In the genomic region with DNA sequence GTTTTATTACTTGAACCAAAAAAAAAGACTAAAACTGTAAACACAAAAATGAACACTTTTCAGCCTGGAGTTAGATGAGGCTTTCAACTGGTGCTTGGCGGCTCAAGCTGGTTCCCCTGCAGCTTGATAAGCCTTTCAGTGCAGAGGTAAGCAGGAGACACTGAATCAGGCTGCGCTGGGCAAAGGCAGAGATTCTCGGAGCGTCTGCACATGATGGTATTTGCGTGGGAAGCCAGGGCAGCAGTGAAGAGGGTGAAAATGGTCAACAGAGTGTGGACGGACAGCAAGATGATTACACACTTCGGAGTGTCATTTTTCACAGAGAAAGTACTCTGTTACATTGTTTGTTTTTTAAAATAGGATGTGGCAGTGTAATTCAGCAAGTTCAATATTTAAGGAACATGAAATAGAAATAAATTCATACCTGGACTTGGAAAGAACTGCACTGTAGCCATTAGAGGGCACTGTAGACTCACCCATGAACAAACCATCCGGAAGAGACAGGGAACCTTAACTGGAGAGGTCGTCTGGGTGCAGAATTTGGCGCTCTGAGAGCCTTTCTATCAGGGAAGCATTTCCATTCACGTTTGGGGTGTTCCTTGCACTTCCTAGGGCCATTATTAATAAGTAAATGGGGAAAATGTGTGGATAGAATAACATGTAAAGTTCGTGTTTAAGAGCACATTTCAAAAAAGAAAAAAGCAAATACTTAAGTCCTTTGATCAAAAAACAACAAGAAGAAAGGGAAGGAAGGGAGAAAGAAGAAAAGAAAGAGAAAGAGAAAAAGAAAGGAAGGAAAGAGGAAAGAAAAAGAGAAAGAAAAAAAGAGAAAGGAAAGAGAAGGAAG, we compare ENCODE assay signal across 7 cellular contexts.
DNase-seq lines count a peak whose midpoint lies in the region; ATAC-seq and TF ChIP-seq lines count a peak whose summit lies in the region.

No MANE protein-coding gene starts in this region.

- H3K27me3 ChIP-seq in GM23248 (replicated peaks; ENCODE audit: insufficient read depth) (0 out of 2 replicates have a peak, but pooled peaks cover 1% of the 10 kb centered on the region), right lobe of liver (no peaks in the 10 kb centered on the region), vagina (no peaks in the 10 kb centered on the region)

- DNase-seq in ELF-1 (ENCODE audit: low read depth, low spot score) (peak; percentile 22), GM23248 (peak; percentile 67), NCI-H1048 (lab: John Stamatoyannopoulos, UW) (peak; percentile 56), SK-N-MC (ENCODE audit: low read depth, low spot score) (peak; percentile 24), cerebellum (ENCODE audit: low spot score) (peak; percentile 66), right lobe of liver (no peak), vagina (ENCODE audit: extremely low spot score in 2 of 2) (no peak)

- H3K9me2 ChIP-seq in GM23248 (ENCODE audit: insufficient read depth), result no peaks in the 10 kb centered on the region

- H3K9ac ChIP-seq in GM23248 (no peak overlapping the region), SK-N-MC (ENCODE audit: insufficient read length) (peak overlapping the region; percentile 15)

- peak; percentile 40 to 56 (median 48) for ATAC-seq in right lobe of liver

- H3K27ac ChIP-seq in GM23248 (no peak overlapping the region), SK-N-MC (no peak overlapping the region), right lobe of liver (no peak overlapping the region), vagina (no peak overlapping the region)

- 0 out of 2 replicates have a peak, but pooled peaks cover 14% of the 10 kb centered on the region for H3K36me3 ChIP-seq in GM23248 (ENCODE audit: low read depth)
- peaks cover 6% of the 10 kb centered on the region for H3K36me3 ChIP-seq in SK-N-MC (ENCODE audit: insufficient read depth, low read length)
- H3K36me3 ChIP-seq in right lobe of liver, result peaks cover 0 to 17% (median 0%) of the 10 kb centered on the region in 4 donors
- peaks cover 0 to 19% of the 10 kb centered on the region in 2 donors for H3K36me3 ChIP-seq in vagina

- H3K9me3 ChIP-seq in GM23248 (ENCODE audit: low read depth) (no peaks in the 10 kb centered on the region), SK-N-MC (ENCODE audit: low read depth, low read length) (no peaks in the 10 kb centered on the region), right lobe of liver (no peaks in the 10 kb centered on the region), vagina (no peaks in the 10 kb centered on the region)

- no peaks in the 10 kb centered on the region for H4K20me1 ChIP-seq in GM23248 (ENCODE audit: insufficient read depth)

- H3K4me3 ChIP-seq in GM23248, result no peak overlapping the region
- H3K4me3 ChIP-seq in SK-N-MC, result peak overlapping the region; percentile 62
- H3K4me3 ChIP-seq in right lobe of liver, result no peak overlapping the region
- H3K4me3 ChIP-seq in vagina, result no peak overlapping the region

- 15 to 18% methylated on average over 12 of the region's 12 CpGs for WGBS in GM23248 (ENCODE audit: low coverage in 1 of 2, low lambda C conversion rate in 2 of 2, missing lambda C conversion rate in 2 of 2), 2 experiments
- WGBS in right lobe of liver (ENCODE audit: insufficient coverage, low coverage, low lambda C conversion rate, missing lambda C conversion rate), result 22% methylated on average over 12 of the region's 12 CpGs

- TF ChIP-seq CTCF in right lobe of liver (IDR thresholded peaks at IDR 0.05), result peak; percentile 64 to 71 (median 68)
- peak; percentile 24 to 52 (median 46) for TF ChIP-seq CTCF in vagina (IDR thresholded peaks at IDR 0.05)

- peaks cover 21% of the 10 kb centered on the region for H3F3A ChIP-seq in GM23248 (ENCODE audit: insufficient read depth)

- in situ Hi-C loops in GM23248 (cut with MboI), result loop anchor here (10.0 kb wide), 1 partner anchor 1082 kb away; no protein-coding TSS in a partner anchor

- intact Hi-C loops in right lobe of liver (cut with DNase I), result loop anchor here in 1 of 2 donors (10.0 kb wide), 1 partner anchor 1082 kb away; no protein-coding TSS in a partner anchor
- intact Hi-C loops in vagina (cut with DNase I), result no loop called here

- TF ChIP-seq POLR2A in right lobe of liver (IDR thresholded peaks at IDR 0.05), result no peak
- no peak for TF ChIP-seq POLR2A in vagina (IDR thresholded peaks at IDR 0.05)

- H2AFZ ChIP-seq in GM23248, result peak overlapping the region; percentile 42; the same call in 1 of the 2 replicates

- H3K4me1 ChIP-seq in GM23248 (ENCODE audit: insufficient read depth) (peaks cover 5% of the 10 kb centered on the region; the same call in 1 of the 2 replicates), right lobe of liver (peaks cover 0 to 8% (median 0%) of the 10 kb centered on the region in 4 donors), vagina (peaks cover 9% of the 10 kb centered on the region)

- peak overlapping the region; percentile 60 for H3K4me2 ChIP-seq in GM23248 (ENCODE audit: unreplicated experiment)

- no peaks in the 10 kb centered on the region for H3K79me2 ChIP-seq in GM23248 (ENCODE audit: insufficient read depth)

Comparison
In these comparisons a context has a peak if more than half of its experiments do, and no peak if none do; other contexts are left out.
1. DNase-seq: peak in ELF-1 (single experiment), GM23248 (single experiment), NCI-H1048 (single experiment), SK-N-MC (single experiment) and cerebellum (single experiment); none in right lobe of liver (0 of 3) and vagina (0 of 2).